ENCODE assay signal across 8 cellular contexts in genomic region chr17:78128616-78129384, GRCh38. TPM values are rescaled to one million over a fixed set of nuclear protein-coding genes. Genes with fewer than 3 reads are reported as not detected.
DNase-seq lines count a peak whose midpoint lies in the region; ATAC-seq, FAIRE-seq and TF ChIP-seq lines count a peak whose summit lies in the region.

TSS of gene TMC6 (minus strand) at chr17:78128755. CDS start at chr17:78126832, 1,923 bp downstream.

- H3K9me3 ChIP-seq in endothelial cell of umbilical vein (replicated peaks; ENCODE audit: control insufficient read depth, insufficient read depth, low read length) (no peaks in the 10 kb centered on the region), subcutaneous abdominal adipose tissue (ENCODE audit: control insufficient read depth in 5 of 5, low read length in 5 of 5) (no peaks in the 10 kb centered on the region)

- H3K36me3 ChIP-seq in H7 (replicated peaks; ENCODE audit: control insufficient read depth, insufficient read depth, low read length) (peaks cover 1% of the 10 kb centered on the region), endothelial cell of umbilical vein (ENCODE audit: control insufficient read depth in 2 of 2, extremely low read depth in 1 of 2, insufficient read depth in 2 of 2, low read length in 2 of 2) (peaks cover 0 to 5% of the 10 kb centered on the region in 2 experiments), subcutaneous abdominal adipose tissue (ENCODE audit: control insufficient read depth in 5 of 5, insufficient read depth in 5 of 5, low read length in 5 of 5) (peaks cover 0 to 25% (median 12%) of the 10 kb centered on the region in 5 donors)

- TF ChIP-seq CTCF in endothelial cell of umbilical vein (IDR thresholded peaks at IDR 0.05; ENCODE audit: extremely low read depth in 1 of 2, insufficient read depth in 1 of 2, low read depth in 1 of 2, low read length in 2 of 2) = no peak

- H3K9me1 ChIP-seq in endothelial cell of umbilical vein (replicated peaks; ENCODE audit: control insufficient read depth, extremely low read depth, insufficient read depth, low read length) = no peaks in the 10 kb centered on the region

- DNase-seq in C1 segment of cervical spinal cord (lab: John Stamatoyannopoulos, UW) (peak in 10 of 14 donors; percentile 39 to 84 (median 60)), H7 (peak; percentile 99), NCI-H748 (lab: John Stamatoyannopoulos, UW; ENCODE audit: unreplicated experiment) (peak; percentile 67), endothelial cell of umbilical vein (ENCODE audit: low read depth, low spot score) (peak; percentile 42), midbrain (lab: John Stamatoyannopoulos, UW) (peak; percentile 56)
- DNase-seq in activated CD8-positive, alpha-beta memory T cell treated with anti-CD3 and anti-CD28 coated beads for 24 hours = peak; percentile 83

- no peaks in the 10 kb centered on the region for H4K20me1 ChIP-seq in endothelial cell of umbilical vein (replicated peaks; ENCODE audit: control insufficient read depth, extremely low read depth, insufficient read depth, low read length)

- no peak for TF ChIP-seq POLR2A in endothelial cell of umbilical vein (IDR thresholded peaks at IDR 0.05; ENCODE audit: low read depth, low read length)

- intact Hi-C loops in endothelial cell of umbilical vein (cut with micrococcal nuclease) = loop anchor here (5.0 kb wide), 1 partner anchor 124 kb away; no protein-coding TSS in a partner anchor

- H3K79me2 ChIP-seq in endothelial cell of umbilical vein (ENCODE audit: control insufficient read depth, insufficient read depth, low read length) = no peaks in the 10 kb centered on the region

- peak within 1 kb of the TSS; percentile 75 for H3K4me3 ChIP-seq in H7 (ENCODE audit: insufficient read depth, low read depth, low read length)
- peak within 1 kb of the TSS; percentile 52 to 87 (median 67) for H3K4me3 ChIP-seq in endothelial cell of umbilical vein (replicated peaks in 1 of 3; ENCODE audit: insufficient read depth in 1 of 3, low read depth in 1 of 3, low read length in 3 of 3)
- H3K4me3 ChIP-seq in subcutaneous abdominal adipose tissue (ENCODE audit: low read depth in 1 of 5, low read length in 5 of 5) = peak within 1 kb of the TSS; percentile 40 to 81 (median 74)

- H3K27ac ChIP-seq in endothelial cell of umbilical vein (ENCODE audit: insufficient read depth, low read depth, low read length) (peak within 1 kb of the TSS; percentile 56), subcutaneous abdominal adipose tissue (ENCODE audit: low read depth, low read length) (peak within 1 kb of the TSS; percentile 84)

- CTCF ChIA-PET in endothelial cell of umbilical vein (lab: Charles Lee) = interaction anchor here (0.6 to 2.9 kb wide), 6 partner anchors 11 to 122 kb away, joined by 3 to 14 read pairs (median 5); partner anchors contain the start of gene BIRC5

- H3K4me1 ChIP-seq in endothelial cell of umbilical vein (ENCODE audit: control insufficient read depth, extremely low read depth, insufficient read depth, low read length) (peaks cover 26% of the 10 kb centered on the region), subcutaneous abdominal adipose tissue (ENCODE audit: control insufficient read depth in 5 of 5, insufficient read depth in 5 of 5, low read length in 5 of 5) (peaks cover 7 to 93% (median 83%) of the 10 kb centered on the region in 5 donors)

- peak within 1 kb of the TSS; percentile 79 for H3K4me2 ChIP-seq in endothelial cell of umbilical vein (ENCODE audit: insufficient read depth, low read length)

- ATAC-seq in HG02571 (IDR thresholded peaks at IDR 0.05; ENCODE audit: unreplicated experiment) = no peak

- POLR2A ChIA-PET in endothelial cell of umbilical vein (lab: Charles Lee) = interaction anchor here (0.6 kb wide), 1 partner anchor 40 kb away, joined by 7 read pairs; no protein-coding TSS in a partner anchor

- dilution Hi-C loops in endothelial cell of umbilical vein (cut with MboI; ENCODE audit: extremely low pct_ligation_motif_present, low sequenced_read_pairs) = no loop called here

- FAIRE-seq in endothelial cell of umbilical vein (lab: Jason Lieb, UNC) = peak; percentile 26

- no TSS peak for BruUV-seq in endothelial cell of umbilical vein (replicated peaks; lab: Mats Ljungman, UMichigan)

- peaks cover 8% of the 10 kb centered on the region for H3K27me3 ChIP-seq in H7 (ENCODE audit: control insufficient read depth, insufficient read depth, low read length)
- no peaks in the 10 kb centered on the region for H3K27me3 ChIP-seq in endothelial cell of umbilical vein (ENCODE audit: control insufficient read depth in 2 of 2, insufficient read depth in 2 of 2, low read length in 2 of 2)
- H3K27me3 ChIP-seq in subcutaneous abdominal adipose tissue (ENCODE audit: control insufficient read depth in 5 of 5, insufficient read depth in 4 of 5, low read length in 5 of 5) = peaks cover 0 to 12% (median 0%) of the 10 kb centered on the region in 5 donors

- H3K9ac ChIP-seq in endothelial cell of umbilical vein (replicated peaks; ENCODE audit: extremely low read depth, insufficient read depth, low read length) (peak within 1 kb of the TSS; percentile 62), subcutaneous abdominal adipose tissue (ENCODE audit: low read length in 5 of 5) (peak within 1 kb of the TSS in 4 of 5 donors; percentile 79 to 86 (median 82))

- peak within 1 kb of the TSS; percentile 88 for H2AFZ ChIP-seq in endothelial cell of umbilical vein (ENCODE audit: low read depth, low read length)

TF ChIP-seq in endothelial cell of umbilical vein, 7 proteins besides CTCF, POLR2A, EP300 and RAD21:
- TF ChIP-seq POLR2AphosphoS5 (IDR thresholded peaks at IDR 0.05; ENCODE audit: insufficient read depth, low read depth, low read length) (peak; percentile 50), MYC (IDR thresholded peaks at IDR 0.05; ENCODE audit: low read depth, low read length) (no peak)

RNA-seq across cellular contexts. Expression of gene TMC6, which starts in this region (rescaled TPM):
- 77.1 and 82.2 TPM in 2 replicates for total RNA-seq in H7 (2014; rRNA removed; shearing (Covaris generic))
- total RNA-seq in endothelial cell of umbilical vein = 58.0 and 72.4 TPM in 2 replicates
- polyA plus RNA-seq in endothelial cell of umbilical vein = 23.2 and 26.7 TPM in 2 replicates
- polyA plus RNA-seq in endothelial cell of umbilical vein (2011; cell fraction: cytosol; rRNA removed) = 7.1 and 11.0 TPM in 2 replicates
- 51.1 and 62.2 TPM in 2 replicates for polyA plus RNA-seq in endothelial cell of umbilical vein (2011; cell fraction: nucleus; rRNA removed)
- polyA plus RNA-seq in endothelial cell of umbilical vein (2012) = 13.7 and 26.4 TPM in 2 replicates
- 14.8 and 17.1 TPM in 2 replicates for polyA minus RNA-seq in endothelial cell of umbilical vein
- polyA minus RNA-seq in endothelial cell of umbilical vein (2011; cell fraction: cytosol; rRNA and poly(A)+ RNA removed) = 36.7 TPM
- 17.9 and 26.0 TPM in 2 replicates for polyA minus RNA-seq in endothelial cell of umbilical vein (2011; cell fraction: nucleus; rRNA and poly(A)+ RNA removed)

Comparison
In these comparisons a context has a peak if more than half of its experiments do, and no peak if none do; other contexts are left out.
1. DNase-seq: peak in every context shown above with its lines; median percentile 99 in H7; 83 in activated CD8-positive, alpha-beta memory T cell treated with anti-CD3 and anti-CD28 coated beads for 24 hours; 67 in NCI-H748; 60 in C1 segment of cervical spinal cord; 56 in midbrain; 42 in endothelial cell of umbilical vein.